In genomic region chr1:85612704-85613361, GRCh38 we compare ENCODE assay signal across 8 cellular contexts. TPM values are rescaled to one million over a fixed set of nuclear protein-coding genes. Genes with fewer than 3 reads are reported as not detected.
DNase-seq lines count a peak whose midpoint lies in the region; ATAC-seq and TF ChIP-seq lines count a peak whose summit lies in the region.

No MANE protein-coding gene starts in this region.

- H3K4me3 ChIP-seq in MM.1S (ENCODE audit: low read length) (no peak overlapping the region), trophoblast cell (ENCODE audit: low read depth, low read length) (no peak overlapping the region)

- no peaks in the 10 kb centered on the region; the same call in 1 of the 2 replicates for H3K4me1 ChIP-seq in MM.1S (ENCODE audit: low read length)
- peaks cover 14 to 31% of the 10 kb centered on the region in 2 experiments for H3K4me1 ChIP-seq in trophoblast cell (ENCODE audit: control insufficient read depth in 1 of 2, insufficient read depth in 2 of 2, low read length in 2 of 2)

- H4K8ac ChIP-seq in trophoblast cell (ENCODE audit: low read depth, low read length) = no peak overlapping the region

- no peak overlapping the region for H3K23ac ChIP-seq in trophoblast cell (ENCODE audit: low read length)

- H3K79me2 ChIP-seq in MM.1S (ENCODE audit: low read length) (no peaks in the 10 kb centered on the region), trophoblast cell (ENCODE audit: control insufficient read depth, insufficient read depth, low read length, poor library complexity) (no peaks in the 10 kb centered on the region)

- no peaks in the 10 kb centered on the region for H3K27me3 Mint-ChIP-seq in activated CD4-positive, alpha-beta T cell treated with anti-CD3 and anti-CD28 coated beads, Interleukin-2, amount 10 ng/mL, durations not matched to agents 7 days and 5 days

- no peak overlapping the region for H4K12ac ChIP-seq in trophoblast cell (ENCODE audit: low read depth, low read length)

- no peak overlapping the region for H3K4ac ChIP-seq in trophoblast cell (ENCODE audit: low read depth, low read length)

- peaks cover 24% of the 10 kb centered on the region for H3K79me1 ChIP-seq in trophoblast cell (ENCODE audit: low read length)

- no peaks in the 10 kb centered on the region for H3K9me2 ChIP-seq in MM.1S (replicated peaks; ENCODE audit: insufficient read depth, low read length)

- no peak overlapping the region for H2AK5ac ChIP-seq in trophoblast cell (ENCODE audit: low read length)

- H3K4me1 Mint-ChIP-seq in activated CD4-positive, alpha-beta T cell treated with anti-CD3 and anti-CD28 coated beads, Interleukin-2, amount 10 ng/mL, durations not matched to agents 7 days and 5 days = no peaks in the 10 kb centered on the region

- H3K4me2 ChIP-seq in MM.1S (ENCODE audit: low read depth, low read length) = no peak overlapping the region
- H3K4me2 ChIP-seq in trophoblast cell (ENCODE audit: low read length) = peak overlapping the region; percentile 34

- intact Hi-C loops in posterior vena cava (cut with DNase I) = no loop called here

- no peaks in the 10 kb centered on the region for H3K36me3 Mint-ChIP-seq in activated CD4-positive, alpha-beta T cell treated with anti-CD3 and anti-CD28 coated beads, Interleukin-2, amount 10 ng/mL, durations not matched to agents 7 days and 5 days (ENCODE audit: low read depth)

- peak; percentile 53 for TF ChIP-seq CTCF in MM.1S (IDR thresholded peaks at IDR 0.05; ENCODE audit: low read length)

- no peak overlapping the region for H3K27ac ChIP-seq in MM.1S (ENCODE audit: low read length)
- H3K27ac ChIP-seq in epithelial cell of prostate = peak overlapping the region; percentile 94
- peak overlapping the region; percentile 96 for H3K27ac ChIP-seq in trophoblast cell (ENCODE audit: low read depth, low read length)

- peak overlapping the region; percentile 37 for H3K14ac ChIP-seq in trophoblast cell (ENCODE audit: low read length)

- H2AFZ ChIP-seq in MM.1S (ENCODE audit: low read length) (no peak overlapping the region), trophoblast cell (ENCODE audit: insufficient read depth, low read length, poor library complexity) (no peak overlapping the region)

- H3K27ac Mint-ChIP-seq in activated CD4-positive, alpha-beta T cell treated with anti-CD3 and anti-CD28 coated beads, Interleukin-2, amount 10 ng/mL, durations not matched to agents 7 days and 5 days = no peak overlapping the region

- H3K9ac ChIP-seq in MM.1S (ENCODE audit: low read length) = no peak overlapping the region
- H3K9ac ChIP-seq in trophoblast cell (ENCODE audit: low read length) = no peak overlapping the region

- peak overlapping the region; percentile 41 for H3K18ac ChIP-seq in trophoblast cell (ENCODE audit: low read length)

- peak overlapping the region; percentile 48 for H4K91ac ChIP-seq in trophoblast cell (ENCODE audit: low read depth, low read length)

- CTCF ChIA-PET in activated CD4-positive, alpha-beta T cell treated with anti-CD3 and anti-CD28 coated beads, Interleukin-2, amount 10 ng/mL, durations not matched to agents 7 days and 5 days (lab: Charles Lee) = no interaction called here

- peak overlapping the region; percentile 76 for H2BK120ac ChIP-seq in trophoblast cell (ENCODE audit: insufficient read depth, low read length, poor library complexity)

- POLR2A ChIA-PET in activated CD4-positive, alpha-beta T cell treated with anti-CD3 and anti-CD28 coated beads, Interleukin-2, amount 10 ng/mL, durations not matched to agents 7 days and 5 days (lab: Charles Lee) = no interaction called here

- no peaks in the 10 kb centered on the region for H3K9me3 ChIP-seq in MM.1S (replicated peaks; ENCODE audit: insufficient read depth, low read length)
- H3K9me3 ChIP-seq in trophoblast cell (ENCODE audit: insufficient read depth, low read depth, low read length) = no peaks in the 10 kb centered on the region

- no peak overlapping the region for H3K4me3 Mint-ChIP-seq in activated CD4-positive, alpha-beta T cell treated with anti-CD3 and anti-CD28 coated beads, Interleukin-2, amount 10 ng/mL, durations not matched to agents 7 days and 5 days

- ATAC-seq in GM19035 (IDR thresholded peaks at IDR 0.05; ENCODE audit: unreplicated experiment) = no peak

- no peaks in the 10 kb centered on the region for H3K36me3 ChIP-seq in MM.1S (replicated peaks; ENCODE audit: insufficient read depth, low read length)
- H3K36me3 ChIP-seq in trophoblast cell (ENCODE audit: control insufficient read depth in 1 of 2, insufficient read depth in 2 of 2, low read length in 2 of 2) = no peaks in the 10 kb centered on the region

- H2BK5ac ChIP-seq in trophoblast cell (ENCODE audit: low read depth, low read length, poor library complexity) = peak overlapping the region; percentile 84

- H3K9me3 Mint-ChIP-seq in activated CD4-positive, alpha-beta T cell treated with anti-CD3 and anti-CD28 coated beads, Interleukin-2, amount 10 ng/mL, durations not matched to agents 7 days and 5 days = peaks cover 2% of the 10 kb centered on the region

- DNase-seq in GM04504 (ENCODE audit: low read depth) = peak; percentile 71
- peak; percentile 16 for DNase-seq in MM.1S
- DNase-seq in epithelial cell of prostate (ENCODE audit: low read depth, low spot score) = no peak
- peak; percentile 88 to 92 for DNase-seq in trophoblast cell
- no peak for DNase-seq in C1 segment of cervical spinal cord (lab: John Stamatoyannopoulos, UW)
- no peak for DNase-seq in activated CD4-positive, alpha-beta T cell treated with anti-CD3 and anti-CD28 coated beads, Interleukin-2, amount 10 ng/mL, durations not matched to agents 7 days and 5 days
- no peak for DNase-seq in posterior vena cava (ENCODE audit: low spot score)

- no CpG with 5 or more reads among the region's 6 CpGs for WGBS in trophoblast cell (ENCODE audit: extremely low coverage, insufficient coverage, insufficient read length)

- H3F3A ChIP-seq in MM.1S (ENCODE audit: insufficient read depth, low read length) = no peaks in the 10 kb centered on the region

- no peaks in the 10 kb centered on the region for H4K20me1 ChIP-seq in MM.1S (ENCODE audit: insufficient read depth, low read length)

- peak overlapping the region; percentile 60 for H2BK12ac ChIP-seq in trophoblast cell (ENCODE audit: low read length)

- H3K27me3 ChIP-seq in MM.1S (replicated peaks; ENCODE audit: insufficient read depth, low read length) (no peaks in the 10 kb centered on the region), trophoblast cell (ENCODE audit: insufficient read depth, low read length) (no peaks in the 10 kb centered on the region)

RNA-seq across cellular contexts. Expression of gene CCN1, which starts 32.3 kb away (rescaled TPM):
- 190 and 196 TPM in 2 replicates for polyA plus RNA-seq in trophoblast cell (2013)
- not detected for total RNA-seq in activated CD4-positive, alpha-beta T cell treated with anti-CD3 and anti-CD28 coated beads, Interleukin-2, amount 10 ng/mL, durations not matched to agents 7 days and 5 days
- 100 to 1,000 TPM; 289 to 751 TPM for total RNA-seq in posterior vena cava

Comparison
In these comparisons a context has a peak if more than half of its experiments do, and no peak if none do; other contexts are left out.
1. DNase-seq: peak in GM04504 (single experiment), MM.1S (single experiment) and trophoblast cell (2 of 2); none in epithelial cell of prostate (single experiment), C1 segment of cervical spinal cord (0 of 14), activated CD4-positive, alpha-beta T cell treated with anti-CD3 and anti-CD28 coated beads, Interleukin-2, amount 10 ng/mL, durations not matched to agents 7 days and 5 days (single experiment) and posterior vena cava (single experiment).
2. RNA of gene CCN1, which starts 32.3 kb away (total RNA-seq): 289 to 751 TPM in posterior vena cava; not detected in activated CD4-positive, alpha-beta T cell treated with anti-CD3 and anti-CD28 coated beads, Interleukin-2, amount 10 ng/mL, durations not matched to agents 7 days and 5 days; every median in the first group is over 100 times any median in the second.